8 cellular contexts compared by ENCODE assay signal in the genomic region with DNA sequence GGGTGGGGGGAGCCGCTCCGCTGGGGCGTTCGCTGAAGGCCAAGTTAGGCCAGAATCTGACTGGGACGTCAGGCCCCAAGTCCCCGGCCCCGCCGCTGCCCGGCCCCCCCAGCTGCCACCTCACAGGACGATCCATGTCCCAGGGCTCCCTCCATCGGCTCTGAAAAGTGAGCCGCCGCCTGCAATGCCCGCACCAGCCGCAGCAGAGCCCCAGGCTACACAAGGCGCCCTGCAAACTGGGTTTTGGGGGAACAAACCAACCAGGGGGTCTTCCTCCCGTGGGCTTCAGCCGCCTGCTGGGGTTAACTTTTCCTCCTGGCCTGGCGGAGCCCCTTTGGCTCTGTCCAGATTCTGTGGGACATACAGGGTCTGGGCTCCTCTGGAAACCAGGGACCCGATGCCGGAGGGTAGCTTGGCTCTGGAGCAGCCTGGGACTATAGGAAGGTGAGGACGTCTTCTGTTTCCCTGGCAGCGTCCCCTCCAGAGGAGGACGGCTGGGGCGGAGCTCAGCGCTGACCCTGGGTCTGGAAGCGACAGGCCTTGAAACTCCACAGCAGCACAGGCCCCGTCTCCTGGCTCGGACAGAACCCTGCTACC. TPM values are rescaled to one million over a fixed set of nuclear protein-coding genes. Genes with fewer than 3 reads are reported as not detected.
DNase-seq lines count a peak whose midpoint lies in the region; ATAC-seq, FAIRE-seq and TF ChIP-seq lines count a peak whose summit lies in the region.

No MANE protein-coding gene starts in this region.

- BruUV-seq in PC-3 (replicated peaks; lab: Mats Ljungman, UMichigan) (no TSS peak), mammary epithelial cell (replicated peaks; lab: Mats Ljungman, UMichigan) (no TSS peak)

- POLR2A ChIA-PET in PC-3 (lab: Charles Lee; ENCODE audit: unreplicated experiment) = no interaction called here

- TF ChIP-seq CTCF in PC-3 (conservative IDR thresholded peaks at IDR 0.05; ENCODE audit: low read depth, low read length) (peak; percentile 29; the same call in 1 of the 2 replicates), mammary epithelial cell (conservative IDR thresholded peaks at IDR 0.05 in 1 of 2, IDR thresholded peaks at IDR 0.05 in 1 of 2; ENCODE audit: extremely low read depth in 1 of 2, insufficient read depth in 1 of 2, low read depth in 1 of 2, low read length in 2 of 2) (peak; percentile 2 to 4), keratinocyte (optimal IDR thresholded peaks at IDR 0.05 in 1 of 3, IDR thresholded peaks at IDR 0.05 in 1 of 3, conservative IDR thresholded peaks at IDR 0.05 in 1 of 3; ENCODE audit: extremely low read depth in 1 of 3, insufficient read depth in 2 of 3, low read length in 3 of 3) (peak; percentile 26 to 47 (median 28))

- H3K4me2 ChIP-seq in PC-3 (ENCODE audit: low read length) (peak overlapping the region; percentile 64), mammary epithelial cell (ENCODE audit: insufficient read depth, low read depth, low read length) (no peak overlapping the region), keratinocyte (ENCODE audit: control insufficient read depth, extremely low read depth, insufficient read depth, low read depth, low read length) (no peak overlapping the region)

- H3K9me1 ChIP-seq in keratinocyte (ENCODE audit: control insufficient read depth, extremely low read depth, insufficient read depth, low read length) = no peaks in the 10 kb centered on the region

- no peak overlapping the region for H3K27ac ChIP-seq in PC-3 (ENCODE audit: low read length)
- no peak overlapping the region for H3K27ac ChIP-seq in mammary epithelial cell (ENCODE audit: insufficient read depth, low read depth, low read length)
- no peak overlapping the region for H3K27ac ChIP-seq in keratinocyte (ENCODE audit: control insufficient read depth, insufficient read depth, low read length)

- 52% methylated on average over 10 of the region's 29 CpGs for WGBS in mammary epithelial cell (ENCODE audit: low coverage, missing lambda C conversion rate)

- H3K9ac ChIP-seq in PC-3 (ENCODE audit: low read length) (no peak overlapping the region), mammary epithelial cell (ENCODE audit: insufficient read depth, low read length) (no peak overlapping the region), keratinocyte (ENCODE audit: control insufficient read depth, extremely low read depth, insufficient read depth, low read length) (no peak overlapping the region)

- H3K36me3 ChIP-seq in PC-3 (ENCODE audit: low read depth, low read length) (no peaks in the 10 kb centered on the region), mammary epithelial cell (ENCODE audit: insufficient read depth, low read length) (no peaks in the 10 kb centered on the region), keratinocyte (ENCODE audit: control insufficient read depth in 2 of 2, extremely low read depth in 1 of 2, insufficient read depth in 2 of 2, low read length in 2 of 2) (peaks cover 2 to 7% of the 10 kb centered on the region in 2 experiments)

- peaks cover 11% of the 10 kb centered on the region for H3K79me2 ChIP-seq in PC-3 (ENCODE audit: low read length)
- peaks cover 3% of the 10 kb centered on the region for H3K79me2 ChIP-seq in mammary epithelial cell (ENCODE audit: insufficient read depth, low read length)
- H3K79me2 ChIP-seq in keratinocyte (ENCODE audit: control insufficient read depth, insufficient read depth, low read length) = no peaks in the 10 kb centered on the region

- dilution Hi-C loops in mammary epithelial cell (cut with HindIII; ENCODE audit: low sequenced_read_pairs) = no loop called here
- dilution Hi-C loops in keratinocyte (cut with MboI; ENCODE audit: extremely low pct_ligation_motif_present, low sequenced_read_pairs) = no loop called here

- FAIRE-seq in keratinocyte (lab: Jason Lieb, UNC) = no peak

- intact Hi-C loops in PC-3 (cut with micrococcal nuclease) = no loop called here
- intact Hi-C loops in mammary epithelial cell (cut with micrococcal nuclease) = no loop called here

- H3K4me1 ChIP-seq in PC-3 (ENCODE audit: insufficient read depth, low read length) (peaks cover 6% of the 10 kb centered on the region), mammary epithelial cell (ENCODE audit: insufficient read depth, low read length) (peaks cover 6% of the 10 kb centered on the region), keratinocyte (ENCODE audit: control insufficient read depth, extremely low read depth, insufficient read depth, low read length) (peaks cover 7% of the 10 kb centered on the region)

- in situ Hi-C loops in mammary epithelial cell (cut with MboI; ENCODE audit: low sequenced_read_pairs in 2 of 2) = no loop called here

- no peaks in the 10 kb centered on the region for H3K9me3 ChIP-seq in PC-3 (ENCODE audit: low read length)
- no peaks in the 10 kb centered on the region for H3K9me3 ChIP-seq in mammary epithelial cell (replicated peaks; ENCODE audit: insufficient read depth, low read length)
- H3K9me3 ChIP-seq in keratinocyte (ENCODE audit: control insufficient read depth, low read depth, low read length) = no peaks in the 10 kb centered on the region

- no peaks in the 10 kb centered on the region for H3F3A ChIP-seq in PC-3 (ENCODE audit: low read length, unreplicated experiment)

- H3K27me3 ChIP-seq in PC-3 (ENCODE audit: low read length) = no peaks in the 10 kb centered on the region
- no peaks in the 10 kb centered on the region for H3K27me3 ChIP-seq in mammary epithelial cell (ENCODE audit: insufficient read depth, low read length)
- no peaks in the 10 kb centered on the region for H3K27me3 ChIP-seq in keratinocyte (ENCODE audit: control insufficient read depth, extremely low read depth, insufficient read depth, low read length)

- H4K20me1 ChIP-seq in PC-3 (ENCODE audit: low read length) (no peaks in the 10 kb centered on the region), mammary epithelial cell (ENCODE audit: insufficient read depth, low read length) (no peaks in the 10 kb centered on the region), keratinocyte (ENCODE audit: control insufficient read depth, extremely low read depth, insufficient read depth, low read length) (no peaks in the 10 kb centered on the region)

- DNase-seq in activated CD4-positive, alpha-beta T cell treated with anti-CD3 and anti-CD28 coated beads for 48 hours = peak; percentile 55
- no peak for DNase-seq in activated CD4-positive, alpha-beta T cell treated with anti-CD3 and anti-CD28 coated beads for 4 hours
- peak; percentile 57 for DNase-seq in PC-3
- no peak for DNase-seq in mammary epithelial cell
- no peak for DNase-seq in keratinocyte (ENCODE audit: low read depth, low spot score)
- DNase-seq in stimulated activated CD8-positive, alpha-beta memory T cell treated with anti-CD3 and anti-CD28 coated beads, Interleukin-4, amount 100 ng/mL, for 48 hours = peak; percentile 43

- no peaks in the 10 kb centered on the region for H3K9me2 ChIP-seq in PC-3 (replicated peaks; ENCODE audit: low read length)

- no peak overlapping the region for H3K4me3 ChIP-seq in PC-3 (ENCODE audit: low read length)
- H3K4me3 ChIP-seq in mammary epithelial cell (replicated peaks in 1 of 3; ENCODE audit: insufficient read depth in 1 of 3, low read depth in 2 of 3, low read length in 3 of 3) = no peak overlapping the region
- H3K4me3 ChIP-seq in keratinocyte (ENCODE audit: control insufficient read depth in 2 of 3, extremely low read depth in 1 of 3, insufficient read depth in 2 of 3, low read depth in 1 of 3, low read length in 3 of 3) = no peak overlapping the region

- ATAC-seq in PC-3 = peak; percentile 35
- no peak for ATAC-seq in esophagus mucosa
- no peak for ATAC-seq in HG03196 (IDR thresholded peaks at IDR 0.05; ENCODE audit: unreplicated experiment)

- CTCF ChIA-PET in PC-3 (lab: Charles Lee) = interaction anchor here (0.5 kb wide), 1 partner anchor 174 kb away, joined by 3 read pairs; no protein-coding TSS in a partner anchor
- CTCF ChIA-PET in mammary epithelial cell (lab: Charles Lee; ENCODE audit: low non-redundant PET) = no interaction called here

- no peak overlapping the region for H2AFZ ChIP-seq in PC-3 (ENCODE audit: low read length)
- no peak overlapping the region for H2AFZ ChIP-seq in mammary epithelial cell (ENCODE audit: low read depth, low read length)
- no peak overlapping the region for H2AFZ ChIP-seq in keratinocyte (ENCODE audit: control insufficient read depth, low read length)

RNA-seq across cellular contexts. Expression of gene NME4, which starts 0.8 kb away (rescaled TPM):
- total RNA-seq in PC-3 (2014; rRNA removed) = 182 and 207 TPM in 2 replicates
- total RNA-seq in mammary epithelial cell = 10 to 100 TPM; 64.7 to 74.4 TPM
- 88.6 TPM for polyA plus RNA-seq in mammary epithelial cell
- 35.0 TPM for polyA minus RNA-seq in mammary epithelial cell
- 140 to 246 TPM (median 141 TPM) in 3 replicates for polyA plus RNA-seq in keratinocyte
- polyA plus RNA-seq in keratinocyte (2011; ENCODE audit: low read depth) = 14.3 TPM
- polyA plus RNA-seq in keratinocyte (2011; cell fraction: cytosol; rRNA removed) = 135 and 258 TPM in 2 replicates
- polyA plus RNA-seq in keratinocyte (2011; cell fraction: nucleus; rRNA removed) = 64.4 and 78.5 TPM in 2 replicates
- 69.8 and 219 TPM in 2 replicates for polyA plus RNA-seq in keratinocyte (2012; ENCODE audit: low replicate concordance)
- polyA minus RNA-seq in keratinocyte = 73.3 to 166 TPM (median 132 TPM) in 3 replicates
- polyA minus RNA-seq in keratinocyte (2011; cell fraction: cytosol; rRNA and poly(A)+ RNA removed) = 233 TPM
- 24.5 and 31.2 TPM in 2 replicates for polyA minus RNA-seq in keratinocyte (2011; cell fraction: nucleus; rRNA and poly(A)+ RNA removed)
- total RNA-seq in esophagus mucosa = 25.3 TPM

RNA-seq across cellular contexts. Expression of gene DECR2, which starts 3.9 kb away (rescaled TPM):
- total RNA-seq in PC-3 (2014; rRNA removed) (19.8 and 22.3 TPM in 2 replicates), mammary epithelial cell (10 to 100 TPM; 19.2 to 26.6 TPM), esophagus mucosa (8.4 TPM)
- polyA plus RNA-seq in mammary epithelial cell (14.5 TPM), keratinocyte (14.2 to 28.1 TPM (median 18.8 TPM) in 3 replicates)
- polyA minus RNA-seq in mammary epithelial cell (10.2 TPM), keratinocyte (11.0 to 15.0 TPM (median 14.6 TPM) in 3 replicates)
- polyA plus RNA-seq in keratinocyte (2011; ENCODE audit: low read depth) = 3.4 TPM
- polyA plus RNA-seq in keratinocyte (2011; cell fraction: cytosol; rRNA removed) = 11.2 and 27.9 TPM in 2 replicates
- polyA plus RNA-seq in keratinocyte (2011; cell fraction: nucleus; rRNA removed) = 49.1 and 72.8 TPM in 2 replicates
- polyA plus RNA-seq in keratinocyte (2012; ENCODE audit: low replicate concordance) = 18.5 and 22.1 TPM in 2 replicates
- 36.4 TPM for polyA minus RNA-seq in keratinocyte (2011; cell fraction: cytosol; rRNA and poly(A)+ RNA removed)
- 16.1 and 16.4 TPM in 2 replicates for polyA minus RNA-seq in keratinocyte (2011; cell fraction: nucleus; rRNA and poly(A)+ RNA removed)

RNA-seq across cellular contexts. Expression of gene PGAP6, which starts 16.1 kb away (rescaled TPM):
- total RNA-seq in PC-3 (2014; rRNA removed) (40.8 and 56.5 TPM in 2 replicates), mammary epithelial cell (10 to 100 TPM; 31.3 to 44.5 TPM), esophagus mucosa (14.5 TPM)
- polyA plus RNA-seq in mammary epithelial cell (73.2 TPM), keratinocyte (25.5 to 47.7 TPM (median 46.7 TPM) in 3 replicates)
- polyA minus RNA-seq in mammary epithelial cell (77.1 TPM), keratinocyte (59.0 to 184 TPM (median 84.8 TPM) in 3 replicates)
- polyA plus RNA-seq in keratinocyte (2011; ENCODE audit: low read depth) = 11.1 TPM
- polyA plus RNA-seq in keratinocyte (2011; cell fraction: cytosol; rRNA removed) = 31.2 and 69.0 TPM in 2 replicates
- polyA plus RNA-seq in keratinocyte (2011; cell fraction: nucleus; rRNA removed) = 73.9 and 87.9 TPM in 2 replicates
- polyA plus RNA-seq in keratinocyte (2012; ENCODE audit: low replicate concordance) = 17.3 and 45.4 TPM in 2 replicates
- 97.6 TPM for polyA minus RNA-seq in keratinocyte (2011; cell fraction: cytosol; rRNA and poly(A)+ RNA removed)
- polyA minus RNA-seq in keratinocyte (2011; cell fraction: nucleus; rRNA and poly(A)+ RNA removed) = 39.6 and 42.3 TPM in 2 replicates

RNA-seq across cellular contexts. Expression of gene MRPL28, which starts 27.5 kb away (rescaled TPM):
- total RNA-seq in PC-3 (2014; rRNA removed) (154 and 206 TPM in 2 replicates), mammary epithelial cell (10 to 100 TPM; 49.8 to 83.9 TPM), esophagus mucosa (50.8 TPM)
- polyA plus RNA-seq in mammary epithelial cell (155 TPM), keratinocyte (115 to 142 TPM (median 128 TPM) in 3 replicates)
- polyA minus RNA-seq in mammary epithelial cell (129 TPM), keratinocyte (50.2 to 87.3 TPM (median 56.9 TPM) in 3 replicates)
- 15.8 TPM for polyA plus RNA-seq in keratinocyte (2011; ENCODE audit: low read depth)
- 91.8 and 171 TPM in 2 replicates for polyA plus RNA-seq in keratinocyte (2011; cell fraction: cytosol; rRNA removed)
- 77.5 and 95.9 TPM in 2 replicates for polyA plus RNA-seq in keratinocyte (2011; cell fraction: nucleus; rRNA removed)
- polyA plus RNA-seq in keratinocyte (2012; ENCODE audit: low replicate concordance) = 49.9 and 148 TPM in 2 replicates
- 83.3 TPM for polyA minus RNA-seq in keratinocyte (2011; cell fraction: cytosol; rRNA and poly(A)+ RNA removed)
- polyA minus RNA-seq in keratinocyte (2011; cell fraction: nucleus; rRNA and poly(A)+ RNA removed) = 23.4 and 27.0 TPM in 2 replicates

RNA-seq across cellular contexts. Expression of gene RAB11FIP3, which starts 27.6 kb away (rescaled TPM):
- total RNA-seq in PC-3 (2014; rRNA removed) (12.7 and 17.9 TPM in 2 replicates), mammary epithelial cell (10 to 100 TPM; 14.2 to 30.4 TPM), esophagus mucosa (6.3 TPM)
- polyA plus RNA-seq in mammary epithelial cell (7.3 TPM), keratinocyte (6.0 to 10.0 TPM (median 6.4 TPM) in 3 replicates)
- polyA minus RNA-seq in mammary epithelial cell (74.8 TPM), keratinocyte (10.6 to 22.2 TPM (median 12.6 TPM) in 3 replicates)
- 23.7 TPM for polyA plus RNA-seq in keratinocyte (2011; ENCODE audit: low read depth)
- polyA plus RNA-seq in keratinocyte (2011; cell fraction: cytosol; rRNA removed) = 6.0 and 11.7 TPM in 2 replicates
- 21.5 and 31.5 TPM in 2 replicates for polyA plus RNA-seq in keratinocyte (2011; cell fraction: nucleus; rRNA removed)
- polyA plus RNA-seq in keratinocyte (2012; ENCODE audit: low replicate concordance) = 15.1 and 21.1 TPM in 2 replicates
- polyA minus RNA-seq in keratinocyte (2011; cell fraction: cytosol; rRNA and poly(A)+ RNA removed) = 16.9 TPM
- 16.5 and 17.5 TPM in 2 replicates for polyA minus RNA-seq in keratinocyte (2011; cell fraction: nucleus; rRNA and poly(A)+ RNA removed)

Comparison
In these comparisons a context has a peak if more than half of its experiments do, and no peak if none do; other contexts are left out.
1. DNase-seq: peak in activated CD4-positive, alpha-beta T cell treated with anti-CD3 and anti-CD28 coated beads for 48 hours (single experiment), PC-3 (single experiment) and stimulated activated CD8-positive, alpha-beta memory T cell treated with anti-CD3 and anti-CD28 coated beads, Interleukin-4, amount 100 ng/mL, for 48 hours (single experiment); none in activated CD4-positive, alpha-beta T cell treated with anti-CD3 and anti-CD28 coated beads for 4 hours (0 of 2), mammary epithelial cell (single experiment) and keratinocyte (single experiment).
2. Peak in every context shown above with its lines, with median percentiles within 50 percentile points of each other: CTCF ChIP-seq.